Comparison of ENCODE assay signal across 1 cellular context in genomic region chr21:36860736-36861594, GRCh38.
TF ChIP-seq lines count a peak whose summit lies in the region.

No MANE protein-coding gene starts in this region.

TF ChIP-seq in K562, 482 proteins besides CTCF, POLR2A, EP300 and RAD21 (continued from another document and continues in another):
- no peak for TF ChIP-seq MGA (IDR thresholded peaks at IDR 0.05)
- no peak for TF ChIP-seq FOXJ3 (CRISPR knock-in tag; IDR thresholded peaks at IDR 0.05)
- 0 out of 2 replicates have a peak, but pooled peaks have one; percentile 29 for TF ChIP-seq CUX1 (CRISPR knock-in tag; IDR thresholded peaks at IDR 0.05)
- TF ChIP-seq ZNF212 (CRISPR knock-in tag; IDR thresholded peaks at IDR 0.05): no peak
- no peak for TF ChIP-seq ZNF347 (CRISPR knock-in tag; IDR thresholded peaks at IDR 0.05; ENCODE audit: low read depth)
- TF ChIP-seq TCF3 (CRISPR knock-in tag; IDR thresholded peaks at IDR 0.05): peak; percentile 67
- TF ChIP-seq MEIS2 (IDR thresholded peaks at IDR 0.05; ENCODE audit: partially characterized antibody): peak; percentile 14
- no peak for TF ChIP-seq ZNF785 (CRISPR knock-in tag; IDR thresholded peaks at IDR 0.05)
- no peak for TF ChIP-seq ZFP91 (CRISPR knock-in tag; IDR thresholded peaks at IDR 0.05)
- no peak for TF ChIP-seq NR0B1 (IDR thresholded peaks at IDR 0.05; ENCODE audit: partially characterized antibody)
- TF ChIP-seq TAF7 (tag; IDR thresholded peaks at IDR 0.05): no peak
- TF ChIP-seq SPI1 (IDR thresholded peaks at IDR 0.05; ENCODE audit: borderline replicate concordance, low read depth, low read length): no peak
- no peak for TF ChIP-seq HMG20B (CRISPR knock-in tag; IDR thresholded peaks at IDR 0.05)
- peak; percentile 59 for TF ChIP-seq TAL1 (IDR thresholded peaks at IDR 0.05)
- no peak for TF ChIP-seq JUND (IDR thresholded peaks at IDR 0.05; ENCODE audit: borderline replicate concordance, low read depth, low read length)
- no peak for TF ChIP-seq JUND (tag; IDR thresholded peaks at IDR 0.05; ENCODE audit: borderline replicate concordance, low read depth, low read length)
- no peak for TF ChIP-seq ZNF589 (CRISPR knock-in tag; IDR thresholded peaks at IDR 0.05; ENCODE audit: low read depth)
- TF ChIP-seq ZBTB40 (IDR thresholded peaks at IDR 0.05): 0 out of 2 replicates have a peak, but pooled peaks have one; percentile 1
- TF ChIP-seq ZBTB40 (CRISPR knock-in tag; IDR thresholded peaks at IDR 0.05): no peak
